In genomic region chr11:117298195-117298594, GRCh38 we compare ENCODE assay signal across 14 cellular contexts. TPM values are rescaled to one million over a fixed set of nuclear protein-coding genes. Genes with fewer than 3 reads are reported as not detected.
DNase-seq lines count a peak whose midpoint lies in the region; ATAC-seq and TF ChIP-seq lines count a peak whose summit lies in the region.
"Had no signal": no experiment of that assay in that cellular context is flagged by ENCODE, and none has a peak within 500 bp of the region (broad histone marks: within the 10 kb centered on the region; RNA-seq: fewer than 3 reads in every experiment).

No MANE protein-coding gene starts in this region.

- POLR2A ChIA-PET in WTC11 (lab: Charles Lee), result no interaction called here

- CTCF ChIA-PET in WTC11 (lab: Charles Lee), result interaction anchor here (1.9 kb wide), 1 partner anchor 128 kb away, joined by 6 read pairs; no protein-coding TSS in a partner anchor

- H3K36me3 Mint-ChIP-seq in WTC11 (no peaks in the 10 kb centered on the region), nephron (ENCODE audit: low read depth) (peaks cover 13% of the 10 kb centered on the region)

- peaks cover 4% of the 10 kb centered on the region; the same call in 1 of the 2 replicates for H3K27me3 Mint-ChIP-seq in WTC11 (ENCODE audit: low read depth)
- peaks cover 7% of the 10 kb centered on the region for H3K27me3 Mint-ChIP-seq in nephron (ENCODE audit: low read depth)
- H3K27me3 Mint-ChIP-seq: CD4-positive, alpha-beta memory T cell had no signal

- no peak for DNase-seq in WTC11 (ENCODE audit: low spot score)
- DNase-seq in dorsolateral prefrontal cortex, result no peak
- DNase-seq in substantia nigra (lab: John Stamatoyannopoulos, UW), result no peak
- DNase-seq in NCI-H524 treated with DMSO at 0.1 percent for 48 hours (lab: John Stamatoyannopoulos, UW), result no peak
- DNase-seq: C1 segment of cervical spinal cord; CD4-positive, alpha-beta memory T cell; DMS79; H7; IMR-90 had no signal

- TF ChIP-seq CTCF in WTC11 (IDR thresholded peaks at IDR 0.05), result no peak
- TF ChIP-seq CTCF in dorsolateral prefrontal cortex (IDR thresholded peaks at IDR 0.05 in 54 of 56, conservative IDR thresholded peaks at IDR 0.05 in 2 of 56; ENCODE audit: low read depth in 1 of 56, partially characterized antibody in 56 of 56), result no peak
- no peak for TF ChIP-seq CTCF in nephron (IDR thresholded peaks at IDR 0.05; ENCODE audit: unreplicated experiment in 3 of 3)

- H3K27ac Mint-ChIP-seq in WTC11 (peak overlapping the region; percentile 73; the same call in 1 of the 2 replicates), nephron (peak overlapping the region; percentile 31 to 98 (median 40))
- H3K27ac Mint-ChIP-seq: B cell, GM23338 had no signal

- intact Hi-C loops in dorsolateral prefrontal cortex (cut with DNase I), result no loop called here

- H3K9me3 Mint-ChIP-seq in WTC11 (no peaks in the 10 kb centered on the region), nephron (no peaks in the 10 kb centered on the region)
- H3K9me3 Mint-ChIP-seq: CD4-positive, alpha-beta memory T cell; GM23338 had no signal

- no peak overlapping the region for H3K4me3 ChIP-seq in dorsolateral prefrontal cortex
- H3K4me3 ChIP-seq: GM23338 had no signal

- H3K4me3 Mint-ChIP-seq in WTC11 (no peak overlapping the region), nephron (no peak overlapping the region)
- H3K4me3 Mint-ChIP-seq: B cell; CD4-positive, alpha-beta memory T cell; GM23338 had no signal

- H3K27ac ChIP-seq in dorsolateral prefrontal cortex (peak overlapping the region in 32 of 59 donors; percentile 1 to 100 (median 86)), substantia nigra (ENCODE audit: low read depth, low read length, poor library complexity, severe bottlenecking) (peak overlapping the region; percentile 69)

- no peak for ATAC-seq in WTC11
- ATAC-seq in GM18511 (IDR thresholded peaks at IDR 0.05; ENCODE audit: unreplicated experiment), result no peak
- ATAC-seq in HG03159 (IDR thresholded peaks at IDR 0.05; ENCODE audit: unreplicated experiment), result no peak
- ATAC-seq: GM23338 had no signal

- H3K4me1 Mint-ChIP-seq in WTC11 (peaks cover 19% of the 10 kb centered on the region), nephron (peaks cover 33% of the 10 kb centered on the region)
- H3K4me1 Mint-ChIP-seq: B cell had no signal

- no peaks in the 10 kb centered on the region for H3K27me3 ChIP-seq in dorsolateral prefrontal cortex

TF ChIP-seq in WTC11, 78 proteins besides CTCF, POLR2A, EP300 and RAD21:
- TF ChIP-seq E2F1 (CRISPR knock-in tag; IDR thresholded peaks at IDR 0.05) (no peak), STAT6 (CRISPR knock-in tag; conservative IDR thresholded peaks at IDR 0.05; ENCODE audit: low read depth) (no peak), FOXK1 (CRISPR knock-in tag; IDR thresholded peaks at IDR 0.05) (no peak), TEAD1 (CRISPR knock-in tag; IDR thresholded peaks at IDR 0.05) (no peak), IRF1 (CRISPR knock-in tag; IDR thresholded peaks at IDR 0.05) (no peak), ZNF532 (CRISPR knock-in tag; IDR thresholded peaks at IDR 0.05; ENCODE audit: borderline replicate concordance) (no peak), IRF2 (CRISPR knock-in tag; IDR thresholded peaks at IDR 0.05; ENCODE audit: borderline replicate concordance, low read depth) (no peak), ATF3 (CRISPR knock-in tag; conservative IDR thresholded peaks at IDR 0.05) (no peak), PREB (CRISPR knock-in tag; IDR thresholded peaks at IDR 0.05; ENCODE audit: borderline replicate concordance) (no peak), ATF1 (CRISPR knock-in tag; IDR thresholded peaks at IDR 0.05) (no peak)

RNA-seq across cellular contexts. Expression of gene BACE1-AS, which starts 7.0 kb away (rescaled TPM):
- 12.2 to 15.7 TPM (median 13.8 TPM) in 3 replicates for total RNA-seq in WTC11 (2021)
- 10 to 100 TPM; 10.4 to 23.0 (median 15.6) TPM for total RNA-seq in dorsolateral prefrontal cortex

RNA-seq across cellular contexts. Expression of gene BACE1, which starts 17.9 kb away (rescaled TPM):
- total RNA-seq in WTC11 (2021) (8.5 to 9.2 TPM (median 8.7 TPM) in 3 replicates), dorsolateral prefrontal cortex (100 to 1,000 TPM in 52 of 120 experiments, 10 to 100 TPM in 68; 61.2 to 214 (median 97.2) TPM)
- total RNA-seq: B cell had no signal

RNA-seq across cellular contexts. Expression of gene CEP164, which starts 29.5 kb away (rescaled TPM):
- total RNA-seq in WTC11 (2021), result 21.0 to 23.5 TPM (median 21.8 TPM) in 3 replicates
- 10 to 100 TPM; 22.7 to 64.8 (median 39.7) TPM for total RNA-seq in dorsolateral prefrontal cortex
